Comparison of ENCODE assay signal across 1 cellular context in genomic region chr3:155492841-155493240, GRCh38.
TF ChIP-seq lines count a peak whose summit lies in the region.

No MANE protein-coding gene starts in this region.

TF ChIP-seq in A549, 52 proteins besides CTCF, POLR2A, EP300 and RAD21 (continued from another document):
- TF ChIP-seq HMGXB4 (CRISPR knock-in tag; IDR thresholded peaks at IDR 0.05; ENCODE audit: borderline replicate concordance): no peak
TF ChIP-seq in A549: peak in this region for 0.
